Comparison of ENCODE assay signal across 16 cellular contexts in genomic region chr9:106639873-106640568, GRCh38.
"Had no signal": no experiment of that assay in that cellular context is flagged by ENCODE, and none has a peak within 500 bp of the region (broad histone marks: within the 10 kb centered on the region; RNA-seq: fewer than 3 reads in every experiment).

No MANE protein-coding gene starts in this region.

- H3K27ac Mint-ChIP-seq: activated B cell treated with CpG ODN at 0.5 μM for 24 hours; activated CD8-positive, alpha-beta T cell treated with anti-CD3 and anti-CD28 coated beads, Interleukin-2, amount 10 ng/mL, durations not matched to agents 7 days and 5 days; activated naive CD4-positive, alpha-beta T cell treated with anti-CD3 and anti-CD28 coated beads, Interleukin-2, amount 50 U/mL, for 24 hours; stimulated activated naive B cell treated with anti-CD40 and anti-IgM and Interleukin-4, amounts not matched to agents 10 μg/mL and 1 μg/mL and 100 μg/mL, for 72 hours had no signal

- H3K4me1 Mint-ChIP-seq: activated B cell treated with CpG ODN at 0.5 μM for 24 hours; activated naive CD4-positive, alpha-beta T cell treated with anti-CD3 and anti-CD28 coated beads, Interleukin-2, amount 50 U/mL, for 24 hours; naive thymus-derived CD8-positive, alpha-beta T cell; stimulated activated naive B cell treated with anti-CD40 and anti-IgM and Interleukin-4, amounts not matched to agents 10 μg/mL and 1 μg/mL and 100 μg/mL, for 72 hours had no signal

- H3K27me3 Mint-ChIP-seq: activated B cell treated with CpG ODN at 0.5 μM for 24 hours; activated naive CD4-positive, alpha-beta T cell treated with anti-CD3 and anti-CD28 coated beads, Interleukin-2, amount 50 U/mL, for 24 hours; stimulated activated naive B cell treated with anti-CD40 and anti-IgM and Interleukin-4, amounts not matched to agents 10 μg/mL and 1 μg/mL and 100 μg/mL, for 72 hours had no signal

- H3K27me3 ChIP-seq: adrenal gland, cardiac muscle cell, tibial nerve, vagina had no signal

- H3K27ac ChIP-seq: adrenal gland, cardiac muscle cell, epithelial cell of prostate, tibial nerve, vagina had no signal

- H3K4me3 Mint-ChIP-seq: activated B cell treated with CpG ODN at 0.5 μM for 24 hours; activated CD8-positive, alpha-beta T cell treated with anti-CD3 and anti-CD28 coated beads, Interleukin-2, amount 10 ng/mL, durations not matched to agents 7 days and 5 days; activated naive CD4-positive, alpha-beta T cell treated with anti-CD3 and anti-CD28 coated beads, Interleukin-2, amount 50 U/mL, for 24 hours; naive thymus-derived CD8-positive, alpha-beta T cell; stimulated activated naive B cell treated with anti-CD40 and anti-IgM and Interleukin-4, amounts not matched to agents 10 μg/mL and 1 μg/mL and 100 μg/mL, for 72 hours had no signal

- ATAC-seq: activated CD8-positive, alpha-beta T cell treated with anti-CD3 and anti-CD28 coated beads, Interleukin-2, amount 10 ng/mL, durations not matched to agents 7 days and 5 days; naive thymus-derived CD8-positive, alpha-beta T cell; stimulated activated naive B cell treated with anti-CD40 and anti-IgM and Interleukin-4, amounts not matched to agents 10 μg/mL and 1 μg/mL and 100 μg/mL, for 72 hours had no signal

- H3K36me3 Mint-ChIP-seq: activated naive CD4-positive, alpha-beta T cell treated with anti-CD3 and anti-CD28 coated beads, Interleukin-2, amount 50 U/mL, for 24 hours; naive thymus-derived CD8-positive, alpha-beta T cell; stimulated activated naive B cell treated with anti-CD40 and anti-IgM and Interleukin-4, amounts not matched to agents 10 μg/mL and 1 μg/mL and 100 μg/mL, for 72 hours had no signal

- H3K9me3 ChIP-seq: adrenal gland, tibial nerve, vagina had no signal

- H3K36me3 ChIP-seq: adrenal gland, cardiac muscle cell, tibial nerve, vagina had no signal

- H3K4me3 ChIP-seq: adrenal gland, cardiac muscle cell, tibial nerve, vagina had no signal

- H3K4me1 ChIP-seq: adrenal gland, tibial nerve, vagina had no signal

- DNase-seq: activated B cell treated with CpG ODN at 0.5 μM for 24 hours; activated CD4-positive, alpha-beta T cell treated with anti-CD3 and anti-CD28 coated beads for 48 hours; activated CD8-positive, alpha-beta memory T cell treated with anti-CD3 and anti-CD28 coated beads, Interleukin-2, amount 50 U/mL, for 4 hours; activated CD8-positive, alpha-beta T cell treated with anti-CD3 and anti-CD28 coated beads, Interleukin-2, amount 10 ng/mL, durations not matched to agents 7 days and 5 days; activated effector memory CD4-positive, alpha-beta T cell treated with anti-CD3 and anti-CD28 coated beads, Interleukin-2, amount 50 U/mL, for 16 hours; activated T-cell treated with anti-CD3 and anti-CD28 coated beads, Interleukin-2, amount 50 U/mL, for 48 hours; adrenal gland; naive thymus-derived CD8-positive, alpha-beta T cell; posterior cingulate gyrus; stimulated activated CD4-positive, alpha-beta T cell treated with anti-CD3 and anti-CD28 coated beads, Interleukin-2, amount 100 ng/mL, for 48 hours; stimulated activated naive B cell treated with anti-CD40 and anti-IgM and Interleukin-4, amounts not matched to agents 10 μg/mL and 1 μg/mL and 100 μg/mL, for 72 hours had no signal

- H3K9me3 Mint-ChIP-seq: activated B cell treated with CpG ODN at 0.5 μM for 24 hours had no signal
